18 cellular contexts compared by ENCODE assay signal in the genomic region with DNA sequence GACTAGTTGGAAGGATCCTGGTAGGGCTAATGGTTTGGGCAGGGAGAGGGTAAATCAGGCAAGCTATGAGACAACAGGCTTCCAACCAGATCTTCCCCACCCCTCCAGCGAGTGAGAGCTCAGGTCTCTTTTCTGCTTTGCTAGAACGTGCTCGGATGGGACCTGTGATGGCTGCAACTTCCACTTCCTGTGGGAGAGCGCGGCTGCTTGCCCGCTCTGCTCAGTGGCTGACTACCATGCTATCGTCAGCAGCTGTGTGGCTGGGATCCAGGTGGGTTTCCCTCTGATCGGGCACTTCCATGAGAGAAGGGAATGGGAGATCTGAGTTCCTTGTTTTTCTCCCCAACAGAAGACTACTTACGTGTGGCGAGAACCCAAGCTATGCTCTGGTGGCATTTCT. TPM values are rescaled to one million over a fixed set of nuclear protein-coding genes. Genes with fewer than 3 reads are reported as not detected.
DNase-seq lines count a peak whose midpoint lies in the region; ATAC-seq, FAIRE-seq and TF ChIP-seq lines count a peak whose summit lies in the region.
"Had no signal": no experiment of that assay in that cellular context is flagged by ENCODE, and none has a peak within 500 bp of the region (broad histone marks: within the 10 kb centered on the region; RNA-seq: fewer than 3 reads in every experiment).

No MANE protein-coding gene starts in this region.

- no peak overlapping the region for H3K14ac ChIP-seq in IMR-90 (replicated peaks; ENCODE audit: low read depth, low read length)

- peak overlapping the region in 3 of 8 donors; percentile 8 to 15 (median 10) for H3K4me3 Mint-ChIP-seq in CD4-positive, alpha-beta memory T cell
- H3K4me3 Mint-ChIP-seq in naive thymus-derived CD4-positive, alpha-beta T cell = peak overlapping the region in 9 of 10 donors; percentile 7 to 74 (median 60)
- H3K4me3 Mint-ChIP-seq: central memory CD8-positive, alpha-beta T cell had no signal

- H4K91ac ChIP-seq in IMR-90 (ENCODE audit: insufficient read depth, low read depth, low read length) = peak overlapping the region; percentile 43; the same call in 1 of the 2 replicates

- H3K9ac ChIP-seq in IMR-90 (ENCODE audit: low read depth, low read length) = no peak overlapping the region
- H3K9ac ChIP-seq: parathyroid adenoma had no signal

- H2BK5ac ChIP-seq in IMR-90 (ENCODE audit: low read depth, low read length, poor library complexity, severe bottlenecking) = no peak overlapping the region

- H4K8ac ChIP-seq in IMR-90 (ENCODE audit: low read depth in 2 of 2, low read length in 2 of 2) = no peak overlapping the region

- intact Hi-C loops in CD4-positive, alpha-beta memory T cell (cut with micrococcal nuclease) = no loop called here
- intact Hi-C loops in IMR-90 (cut with micrococcal nuclease) = no loop called here
- intact Hi-C loops in naive thymus-derived CD4-positive, alpha-beta T cell (cut with micrococcal nuclease) = loop anchor here in 1 of 2 donors (2.0 to 5.0 kb wide), 2 partner anchors 15 to 507 kb away; partner anchors contain the start of gene PRPF38B

- H2BK20ac ChIP-seq in IMR-90 (ENCODE audit: low read depth, low read length) = no peak overlapping the region

- no TSS peak for BruUV-seq in IMR-90 (replicated peaks; lab: Mats Ljungman, UMichigan)

- H3K4me3 ChIP-seq in CD4-positive, alpha-beta memory T cell (ENCODE audit: low read length in 2 of 2) = no peak overlapping the region
- no peak overlapping the region for H3K4me3 ChIP-seq in IMR-90 (ENCODE audit: insufficient read depth, low read depth, low read length)
- H3K4me3 ChIP-seq in naive thymus-derived CD4-positive, alpha-beta T cell (ENCODE audit: low read length) = no peak overlapping the region
- H3K4me3 ChIP-seq: left lung, mucosa of descending colon, thyroid gland had no signal

- no peak for DNase-seq in CD4-positive, alpha-beta memory T cell
- DNase-seq in IMR-90 (no peak), RCC 7860 (ENCODE audit: low spot score) (no peak), cerebellum (ENCODE audit: low spot score) (no peak)
- peak; percentile 17 for DNase-seq in activated naive CD4-positive, alpha-beta T cell treated with anti-CD3 and anti-CD28 coated beads, Interleukin-2, amount 50 U/mL, for 16 hours
- peak in 5 of 9 donors; percentile 14 to 30 (median 27) for DNase-seq in naive thymus-derived CD4-positive, alpha-beta T cell
- DNase-seq: hippocampal formation; left lung; mucosa of descending colon; stimulated activated CD4-positive, alpha-beta T cell treated with anti-CD3 and anti-CD28 coated beads, Interleukin-4, amount 100 ng/mL, for 1 hour; thyroid gland had no signal

- H3K23ac ChIP-seq in IMR-90 (ENCODE audit: low read depth, low read length) = no peak overlapping the region

- no peak overlapping the region for H2AK9ac ChIP-seq in IMR-90 (replicated peaks; ENCODE audit: low read depth, low read length, poor library complexity)

- H3K56ac ChIP-seq in IMR-90 (ENCODE audit: extremely low read depth, insufficient read depth, low read length) = no peak overlapping the region

- H3K18ac ChIP-seq in IMR-90 (ENCODE audit: low read depth, low read length) = no peak overlapping the region

- no peak overlapping the region for H3K27ac ChIP-seq in CD4-positive, alpha-beta memory T cell (ENCODE audit: low read depth, low read length)
- H3K27ac ChIP-seq in IMR-90 (ENCODE audit: insufficient read depth, low read length) = no peak overlapping the region
- H3K27ac ChIP-seq in naive thymus-derived CD4-positive, alpha-beta T cell (ENCODE audit: low read depth, low read length) = no peak overlapping the region
- H3K27ac ChIP-seq: left lung, parathyroid adenoma, thyroid gland, VCaP had no signal

- H3K9me3 ChIP-seq in CD4-positive, alpha-beta memory T cell (ENCODE audit: control insufficient read depth in 1 of 2, low read length in 2 of 2) = no peaks in the 10 kb centered on the region
- no peaks in the 10 kb centered on the region for H3K9me3 ChIP-seq in IMR-90 (ENCODE audit: control insufficient read depth, insufficient read depth, low read length)
- H3K9me3 ChIP-seq in naive thymus-derived CD4-positive, alpha-beta T cell (ENCODE audit: control insufficient read depth in 2 of 3, low read length in 3 of 3) = no peaks in the 10 kb centered on the region
- H3K9me3 ChIP-seq: left lung, mucosa of descending colon, thyroid gland had no signal

- ATAC-seq in IMR-90 (ENCODE audit: low read depth) (no peak), HG02588 (IDR thresholded peaks at IDR 0.05; ENCODE audit: unreplicated experiment) (no peak), GM21360 (IDR thresholded peaks at IDR 0.05; ENCODE audit: unreplicated experiment) (no peak)
- ATAC-seq in naive thymus-derived CD4-positive, alpha-beta T cell = peak; percentile 54
- ATAC-seq: left lung, mucosa of descending colon had no signal

- peak overlapping the region; percentile 45 for H2BK120ac ChIP-seq in IMR-90 (ENCODE audit: low read depth, low read length)

- H3K79me1 ChIP-seq in IMR-90 (ENCODE audit: low read depth in 1 of 2, low read length in 2 of 2) = 0 out of 4 replicates have a peak, but pooled peaks cover 0 to 3% of the 10 kb centered on the region in 2 experiments

- dilution Hi-C loops in IMR-90 (cut with HindIII; ENCODE audit: low sequenced_read_pairs, unreplicated experiment) = loop anchor here (25.0 kb wide), 1 partner anchor 138 kb away; no protein-coding TSS in a partner anchor

- no peaks in the 10 kb centered on the region for H3K27me3 Mint-ChIP-seq in CD4-positive, alpha-beta memory T cell
- no peaks in the 10 kb centered on the region for H3K27me3 Mint-ChIP-seq in naive thymus-derived CD4-positive, alpha-beta T cell
- H3K27me3 Mint-ChIP-seq: central memory CD8-positive, alpha-beta T cell had no signal

- H3K9me1 ChIP-seq in IMR-90 (ENCODE audit: insufficient read depth, low read length) = peaks cover 13% of the 10 kb centered on the region

- peaks cover 8% of the 10 kb centered on the region for H3K4me1 ChIP-seq in CD4-positive, alpha-beta memory T cell (ENCODE audit: insufficient read depth, low read length)
- H3K4me1 ChIP-seq in IMR-90 (ENCODE audit: control insufficient read depth, insufficient read depth, low read length) = peaks cover 14% of the 10 kb centered on the region
- peaks cover 0 to 12% of the 10 kb centered on the region in 2 donors for H3K4me1 ChIP-seq in naive thymus-derived CD4-positive, alpha-beta T cell (ENCODE audit: control insufficient read depth in 2 of 2, insufficient read depth in 2 of 2, low read length in 2 of 2)
- H3K4me1 ChIP-seq: parathyroid adenoma, thyroid gland had no signal

- no peaks in the 10 kb centered on the region for H3K27me3 ChIP-seq in CD4-positive, alpha-beta memory T cell (ENCODE audit: insufficient read depth, low read length)
- no peaks in the 10 kb centered on the region for H3K27me3 ChIP-seq in IMR-90 (ENCODE audit: control insufficient read depth, insufficient read depth, low read length)
- no peaks in the 10 kb centered on the region for H3K27me3 ChIP-seq in naive thymus-derived CD4-positive, alpha-beta T cell (ENCODE audit: control insufficient read depth in 2 of 2, insufficient read depth in 2 of 2, low read length in 2 of 2)
- H3K27me3 ChIP-seq: left lung, thyroid gland had no signal

- peak overlapping the region in 5 of 7 donors; percentile 7 to 68 (median 47) for H3K27ac Mint-ChIP-seq in CD4-positive, alpha-beta memory T cell
- H3K27ac Mint-ChIP-seq in naive thymus-derived CD4-positive, alpha-beta T cell = peak overlapping the region in 7 of 9 donors; percentile 19 to 83 (median 73)

- H3K4ac ChIP-seq in IMR-90 (ENCODE audit: low read depth, low read length) = peak overlapping the region; percentile 91; the same call in 1 of the 2 replicates

- in situ Hi-C loops in IMR-90 (cut with MboI; ENCODE audit: low sequenced_read_pairs) = no loop called here

- POLR2A ChIA-PET in CD4-positive, alpha-beta memory T cell (lab: Charles Lee; ENCODE audit: partially characterized antibody) = interaction anchor here (2.1 kb wide), 1 partner anchor 14 kb away, joined by 7 read pairs; the partner anchor contains the start of gene SARS1
- POLR2A ChIA-PET in IMR-90 (lab: Charles Lee; ENCODE audit: unreplicated experiment) = no interaction called here
- POLR2A ChIA-PET in naive thymus-derived CD4-positive, alpha-beta T cell (lab: Charles Lee) = interaction anchor here (1.0 to 2.8 kb wide), 2 partner anchors 12 to 14 kb away, joined by 6 to 14 read pairs; partner anchors contain the start of gene SARS1

- H2BK15ac ChIP-seq in IMR-90 (ENCODE audit: low read depth, low read length) = peak overlapping the region; percentile 43; the same call in 1 of the 3 replicates

- peaks cover 5 to 13% (median 10%) of the 10 kb centered on the region in 4 donors for H3K4me1 Mint-ChIP-seq in CD4-positive, alpha-beta memory T cell
- H3K4me1 Mint-ChIP-seq in naive thymus-derived CD4-positive, alpha-beta T cell = peaks cover 5 to 28% (median 19%) of the 10 kb centered on the region in 7 donors

- H3K9me3 Mint-ChIP-seq in CD4-positive, alpha-beta memory T cell = peaks cover 0 to 2% (median 0%) of the 10 kb centered on the region in 8 donors
- no peaks in the 10 kb centered on the region for H3K9me3 Mint-ChIP-seq in naive thymus-derived CD4-positive, alpha-beta T cell
- H3K9me3 Mint-ChIP-seq: central memory CD8-positive, alpha-beta T cell had no signal

- CTCF ChIA-PET in CD4-positive, alpha-beta memory T cell (lab: Charles Lee; ENCODE audit: partially characterized antibody) = interaction anchor here (1.6 kb wide), 1 partner anchor 14 kb away, joined by 7 read pairs; the partner anchor contains the start of gene SARS1
- CTCF ChIA-PET in IMR-90 (lab: Yijun Ruan, JAX) = interaction anchor here (0.5 to 0.9 kb wide), 2 partner anchors 61 to 199 kb away, joined by 3 read pairs; no protein-coding TSS in a partner anchor
- CTCF ChIA-PET in naive thymus-derived CD4-positive, alpha-beta T cell (lab: Charles Lee) = interaction anchor here (0.5 to 1.3 kb wide), 2 partner anchors 17 to 860 kb away, joined by 3 to 4 read pairs; no protein-coding TSS in a partner anchor

- no peak overlapping the region for H4K5ac ChIP-seq in IMR-90 (ENCODE audit: low read depth, low read length)

- peaks cover 13 to 18% of the 10 kb centered on the region in 2 donors for H3K36me3 Mint-ChIP-seq in CD4-positive, alpha-beta memory T cell
- H3K36me3 Mint-ChIP-seq in naive thymus-derived CD4-positive, alpha-beta T cell = peaks cover 0 to 13% (median 0%) of the 10 kb centered on the region in 5 donors

- H3K4me2 ChIP-seq in IMR-90 (ENCODE audit: low read depth, low read length) = no peak overlapping the region

- FAIRE-seq in RCC 7860 (lab: Jason Lieb, UNC) = no peak
- FAIRE-seq: G401.6, GM12892 had no signal

- no peak for TF ChIP-seq POLR2A in IMR-90 (IDR thresholded peaks at IDR 0.05; ENCODE audit: low read depth, low read length)

- 90% methylated on average over 2 of the region's 10 CpGs; no CpG with 5 or more reads in 1 of the 2 experiments for WGBS in IMR-90 (ENCODE audit: extremely low coverage in 2 of 2, insufficient read length in 1 of 2), 2 experiments

- peak overlapping the region; percentile 87; the same call in 1 of the 2 replicates for H2AK5ac ChIP-seq in IMR-90 (ENCODE audit: low read depth, low read length)

- no peak for TF ChIP-seq RAD21 in IMR-90 (IDR thresholded peaks at IDR 0.05; ENCODE audit: low read length)

- no peaks in the 10 kb centered on the region for H4K20me1 ChIP-seq in IMR-90 (ENCODE audit: insufficient read depth, low read length)

- no peak overlapping the region for H2AFZ ChIP-seq in IMR-90 (replicated peaks; ENCODE audit: low read length, poor library complexity)
- H2AFZ ChIP-seq: parathyroid adenoma had no signal

- no peaks in the 10 kb centered on the region for H3K36me3 ChIP-seq in CD4-positive, alpha-beta memory T cell (ENCODE audit: insufficient read depth, low read length)
- H3K36me3 ChIP-seq in IMR-90 (ENCODE audit: control insufficient read depth, insufficient read depth, low read length) = no peaks in the 10 kb centered on the region
- no peaks in the 10 kb centered on the region for H3K36me3 ChIP-seq in naive thymus-derived CD4-positive, alpha-beta T cell (ENCODE audit: control insufficient read depth in 2 of 3, insufficient read depth in 3 of 3, low read length in 3 of 3)
- H3K36me3 ChIP-seq: left lung, thyroid gland had no signal

- no peak for TF ChIP-seq CTCF in IMR-90 (conservative IDR thresholded peaks at IDR 0.05; ENCODE audit: low read depth, low read length)

RNA-seq across cellular contexts. Expression of gene SARS1, which starts 14.0 kb away (rescaled TPM):
- 100 to 1,000 TPM; 178 to 190 TPM for total RNA-seq in CD4-positive, alpha-beta memory T cell
- polyA plus RNA-seq in CD4-positive, alpha-beta memory T cell = 100 to 1,000 TPM; 153 to 199 TPM
- 348 and 373 TPM in 2 replicates for total RNA-seq in IMR-90 (2012; rRNA removed)
- 214 and 231 TPM in 2 replicates for polyA plus RNA-seq in IMR-90 (2012; rRNA removed)
- 117 and 193 TPM in 2 replicates for polyA plus RNA-seq in IMR-90 (2012; cell fraction: cytosol; rRNA removed)
- 152 and 416 TPM in 2 replicates for polyA plus RNA-seq in IMR-90 (2012; cell fraction: nucleus; rRNA removed; ENCODE audit: low replicate concordance)
- total RNA-seq in naive thymus-derived CD4-positive, alpha-beta T cell = 100 to 1,000 TPM; 110 to 173 (median 135) TPM
- polyA plus RNA-seq in naive thymus-derived CD4-positive, alpha-beta T cell = 100 to 1,000 TPM; 134 to 179 TPM
- total RNA-seq in cerebellum = 81.8 TPM

RNA-seq across cellular contexts. Expression of gene CELSR2, which starts 49.6 kb away (rescaled TPM):
- total RNA-seq in CD4-positive, alpha-beta memory T cell = 1 to 10 TPM; 2.6 to 3.1 TPM
- polyA plus RNA-seq in CD4-positive, alpha-beta memory T cell = under 1 TPM in 1 of 2 donors, not detected in 1; 0.52 TPM
- total RNA-seq in IMR-90 (2012; rRNA removed) = 1.1 and 1.3 TPM in 2 replicates
- polyA plus RNA-seq in IMR-90 (2012; rRNA removed) = 5.0 and 5.3 TPM in 2 replicates
- polyA plus RNA-seq in IMR-90 (2012; cell fraction: cytosol; rRNA removed) = 2.5 and 5.4 TPM in 2 replicates
- 10.8 and 19.0 TPM in 2 replicates for polyA plus RNA-seq in IMR-90 (2012; cell fraction: nucleus; rRNA removed; ENCODE audit: low replicate concordance)
- total RNA-seq in naive thymus-derived CD4-positive, alpha-beta T cell = 1 to 10 TPM; 3.0 to 6.4 (median 3.2) TPM
- 1 to 10 TPM in 1 of 2 donors, under 1 TPM in 1; 0.17 to 1.3 TPM for polyA plus RNA-seq in naive thymus-derived CD4-positive, alpha-beta T cell
- total RNA-seq in cerebellum = 39.0 TPM

Comparison
In these comparisons a context has a peak if more than half of its experiments do, and no peak if none do; other contexts are left out.
1. DNase-seq: peak in activated naive CD4-positive, alpha-beta T cell treated with anti-CD3 and anti-CD28 coated beads, Interleukin-2, amount 50 U/mL, for 16 hours (single experiment) and naive thymus-derived CD4-positive, alpha-beta T cell (5 of 9); none in CD4-positive, alpha-beta memory T cell (0 of 5), IMR-90 (single experiment), RCC 7860 (single experiment) and cerebellum (single experiment).